Comparison of ENCODE assay signal across 1 cellular context in the genomic region with DNA sequence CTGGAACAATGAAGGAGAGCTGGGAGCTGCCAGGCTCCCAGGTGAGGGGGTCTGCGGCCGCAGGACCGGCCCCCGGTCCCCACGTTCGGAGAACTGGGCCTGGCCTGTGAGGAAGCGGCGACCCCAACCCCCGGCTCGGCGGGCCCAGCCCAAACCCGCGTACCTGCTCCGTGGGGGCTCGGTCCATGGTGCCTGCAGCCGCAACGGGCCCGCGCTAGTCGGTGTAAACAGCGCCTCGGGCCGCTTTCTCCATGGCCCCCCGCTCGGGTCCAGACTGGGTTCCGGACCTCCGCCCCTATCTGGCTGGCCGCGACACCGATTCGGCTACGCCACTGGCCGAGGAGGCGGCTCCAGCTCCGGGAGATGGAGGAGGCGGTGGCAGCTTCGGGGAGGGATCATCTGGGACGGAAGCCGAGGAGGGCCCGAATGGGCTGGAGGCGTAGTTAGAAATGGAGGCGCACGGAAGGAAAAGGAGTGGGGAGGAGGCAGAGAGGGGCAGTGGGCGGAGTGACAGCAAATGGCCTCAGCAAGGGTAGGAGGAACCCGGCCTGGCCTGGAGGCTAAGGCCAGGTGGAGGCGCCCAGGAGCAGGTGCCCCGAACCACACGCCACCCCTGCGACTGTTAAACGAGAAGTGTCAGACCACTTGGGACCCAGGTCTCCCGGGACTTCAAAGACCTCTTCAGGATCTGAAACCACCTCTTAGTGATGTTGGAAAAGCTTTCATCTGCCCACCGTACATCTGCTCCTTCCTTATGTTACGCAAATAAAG.
TF ChIP-seq lines count a peak whose summit lies in the region.

A gene with protein sequence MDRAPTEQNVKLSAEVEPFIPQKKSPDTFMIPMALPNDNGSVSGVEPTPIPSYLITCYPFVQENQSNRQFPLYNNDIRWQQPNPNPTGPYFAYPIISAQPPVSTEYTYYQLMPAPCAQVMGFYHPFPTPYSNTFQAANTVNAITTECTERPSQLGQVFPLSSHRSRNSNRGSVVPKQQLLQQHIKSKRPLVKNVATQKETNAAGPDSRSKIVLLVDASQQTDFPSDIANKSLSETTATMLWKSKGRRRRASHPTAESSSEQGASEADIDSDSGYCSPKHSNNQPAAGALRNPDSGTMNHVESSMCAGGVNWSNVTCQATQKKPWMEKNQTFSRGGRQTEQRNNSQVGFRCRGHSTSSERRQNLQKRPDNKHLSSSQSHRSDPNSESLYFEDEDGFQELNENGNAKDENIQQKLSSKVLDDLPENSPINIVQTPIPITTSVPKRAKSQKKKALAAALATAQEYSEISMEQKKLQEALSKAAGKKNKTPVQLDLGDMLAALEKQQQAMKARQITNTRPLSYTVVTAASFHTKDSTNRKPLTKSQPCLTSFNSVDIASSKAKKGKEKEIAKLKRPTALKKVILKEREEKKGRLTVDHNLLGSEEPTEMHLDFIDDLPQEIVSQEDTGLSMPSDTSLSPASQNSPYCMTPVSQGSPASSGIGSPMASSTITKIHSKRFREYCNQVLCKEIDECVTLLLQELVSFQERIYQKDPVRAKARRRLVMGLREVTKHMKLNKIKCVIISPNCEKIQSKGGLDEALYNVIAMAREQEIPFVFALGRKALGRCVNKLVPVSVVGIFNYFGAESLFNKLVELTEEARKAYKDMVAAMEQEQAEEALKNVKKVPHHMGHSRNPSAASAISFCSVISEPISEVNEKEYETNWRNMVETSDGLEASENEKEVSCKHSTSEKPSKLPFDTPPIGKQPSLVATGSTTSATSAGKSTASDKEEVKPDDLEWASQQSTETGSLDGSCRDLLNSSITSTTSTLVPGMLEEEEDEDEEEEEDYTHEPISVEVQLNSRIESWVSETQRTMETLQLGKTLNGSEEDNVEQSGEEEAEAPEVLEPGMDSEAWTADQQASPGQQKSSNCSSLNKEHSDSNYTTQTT (minus strand): TSS at position 334 of the 771 bp plus-strand sequence. CDS start 147 bp downstream, at position 187.

TF ChIP-seq in HepG2, 621 proteins besides CTCF, POLR2A, EP300 and RAD21 (continued from another document and continues in another):
- peak; percentile 85 for TF ChIP-seq ZNF709 (CRISPR knock-in tag; IDR thresholded peaks at IDR 0.05)
- no peak for TF ChIP-seq ZNF383 (CRISPR knock-in tag; IDR thresholded peaks at IDR 0.05; ENCODE audit: borderline replicate concordance)
- no peak for TF ChIP-seq SRSF4 (IDR thresholded peaks at IDR 0.05; ENCODE audit: low read depth, low read length, poor library complexity, severe bottlenecking)
- TF ChIP-seq MYPOP (CRISPR knock-in tag; IDR thresholded peaks at IDR 0.05), result no peak
- TF ChIP-seq CENPT (CRISPR knock-in tag; IDR thresholded peaks at IDR 0.05; ENCODE audit: low read depth), result no peak
- TF ChIP-seq LCORL (IDR thresholded peaks at IDR 0.05), result peak; percentile 52; the same call in 1 of the 2 replicates
- TF ChIP-seq LCORL (CRISPR knock-in tag; IDR thresholded peaks at IDR 0.05), result peak; percentile 94
- TF ChIP-seq ZNF276 (CRISPR knock-in tag; IDR thresholded peaks at IDR 0.05; ENCODE audit: low read depth), result 0 out of 2 replicates have a peak, but pooled peaks have one; percentile 41
- TF ChIP-seq HES4 (CRISPR knock-in tag; IDR thresholded peaks at IDR 0.05; ENCODE audit: borderline replicate concordance), result peak; percentile 90; the same call in 1 of the 2 replicates
- TF ChIP-seq MAZ (IDR thresholded peaks at IDR 0.05; ENCODE audit: borderline replicate concordance, low read depth, low read length), result peak; percentile 99
- TF ChIP-seq MAZ (CRISPR knock-in tag; IDR thresholded peaks at IDR 0.05; ENCODE audit: low read depth), result peak; percentile 98
- TF ChIP-seq SUZ12 (IDR thresholded peaks at IDR 0.05; ENCODE audit: low read depth, low read length), result no peak
- TF ChIP-seq ZBTB1 (CRISPR knock-in tag; IDR thresholded peaks at IDR 0.05; ENCODE audit: borderline replicate concordance), result no peak
- no peak for TF ChIP-seq RBAK (CRISPR knock-in tag; IDR thresholded peaks at IDR 0.05)
- TF ChIP-seq ZNF430 (CRISPR knock-in tag; IDR thresholded peaks at IDR 0.05), result peak; percentile 96
- peak; percentile 92 for TF ChIP-seq ZNF543 (CRISPR knock-in tag; IDR thresholded peaks at IDR 0.05)
- TF ChIP-seq MIXL1 (CRISPR knock-in tag; IDR thresholded peaks at IDR 0.05), result peak; percentile 87
- TF ChIP-seq, protein P1, sequence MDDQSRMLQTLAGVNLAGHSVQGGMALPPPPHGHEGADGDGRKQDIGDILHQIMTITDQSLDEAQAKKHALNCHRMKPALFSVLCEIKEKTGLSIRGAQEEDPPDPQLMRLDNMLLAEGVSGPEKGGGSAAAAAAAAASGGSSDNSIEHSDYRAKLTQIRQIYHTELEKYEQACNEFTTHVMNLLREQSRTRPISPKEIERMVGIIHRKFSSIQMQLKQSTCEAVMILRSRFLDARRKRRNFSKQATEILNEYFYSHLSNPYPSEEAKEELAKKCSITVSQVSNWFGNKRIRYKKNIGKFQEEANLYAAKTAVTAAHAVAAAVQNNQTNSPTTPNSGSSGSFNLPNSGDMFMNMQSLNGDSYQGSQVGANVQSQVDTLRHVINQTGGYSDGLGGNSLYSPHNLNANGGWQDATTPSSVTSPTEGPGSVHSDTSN (CRISPR knock-in tag; IDR thresholded peaks at IDR 0.05; ENCODE audit: borderline replicate concordance), result no peak
- no peak for TF ChIP-seq ZNF142 (CRISPR knock-in tag; IDR thresholded peaks at IDR 0.05)
- no peak for TF ChIP-seq ZNF24 (IDR thresholded peaks at IDR 0.05)
- TF ChIP-seq, protein P2, sequence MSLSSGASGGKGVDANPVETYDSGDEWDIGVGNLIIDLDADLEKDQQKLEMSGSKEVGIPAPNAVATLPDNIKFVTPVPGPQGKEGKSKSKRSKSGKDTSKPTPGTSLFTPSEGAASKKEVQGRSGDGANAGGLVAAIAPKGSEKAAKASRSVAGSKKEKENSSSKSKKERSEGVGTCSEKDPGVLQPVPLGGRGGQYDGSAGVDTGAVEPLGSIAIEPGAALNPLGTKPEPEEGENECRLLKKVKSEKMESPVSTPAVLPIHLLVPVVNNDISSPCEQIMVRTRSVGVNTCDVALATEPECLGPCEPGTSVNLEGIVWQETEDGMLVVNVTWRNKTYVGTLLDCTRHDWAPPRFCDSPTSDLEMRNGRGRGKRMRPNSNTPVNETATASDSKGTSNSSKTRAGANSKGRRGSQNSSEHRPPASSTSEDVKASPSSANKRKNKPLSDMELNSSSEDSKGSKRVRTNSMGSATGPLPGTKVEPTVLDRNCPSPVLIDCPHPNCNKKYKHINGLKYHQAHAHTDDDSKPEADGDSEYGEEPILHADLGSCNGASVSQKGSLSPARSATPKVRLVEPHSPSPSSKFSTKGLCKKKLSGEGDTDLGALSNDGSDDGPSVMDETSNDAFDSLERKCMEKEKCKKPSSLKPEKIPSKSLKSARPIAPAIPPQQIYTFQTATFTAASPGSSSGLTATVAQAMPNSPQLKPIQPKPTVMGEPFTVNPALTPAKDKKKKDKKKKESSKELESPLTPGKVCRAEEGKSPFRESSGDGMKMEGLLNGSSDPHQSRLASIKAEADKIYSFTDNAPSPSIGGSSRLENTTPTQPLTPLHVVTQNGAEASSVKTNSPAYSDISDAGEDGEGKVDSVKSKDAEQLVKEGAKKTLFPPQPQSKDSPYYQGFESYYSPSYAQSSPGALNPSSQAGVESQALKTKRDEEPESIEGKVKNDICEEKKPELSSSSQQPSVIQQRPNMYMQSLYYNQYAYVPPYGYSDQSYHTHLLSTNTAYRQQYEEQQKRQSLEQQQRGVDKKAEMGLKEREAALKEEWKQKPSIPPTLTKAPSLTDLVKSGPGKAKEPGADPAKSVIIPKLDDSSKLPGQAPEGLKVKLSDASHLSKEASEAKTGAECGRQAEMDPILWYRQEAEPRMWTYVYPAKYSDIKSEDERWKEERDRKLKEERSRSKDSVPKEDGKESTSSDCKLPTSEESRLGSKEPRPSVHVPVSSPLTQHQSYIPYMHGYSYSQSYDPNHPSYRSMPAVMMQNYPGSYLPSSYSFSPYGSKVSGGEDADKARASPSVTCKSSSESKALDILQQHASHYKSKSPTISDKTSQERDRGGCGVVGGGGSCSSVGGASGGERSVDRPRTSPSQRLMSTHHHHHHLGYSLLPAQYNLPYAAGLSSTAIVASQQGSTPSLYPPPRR (CRISPR knock-in tag; IDR thresholded peaks at IDR 0.05; ENCODE audit: borderline replicate concordance), result peak; percentile 54
- peak; percentile 71 for TF ChIP-seq TEAD3 (CRISPR knock-in tag; optimal IDR thresholded peaks at IDR 0.05; ENCODE audit: borderline replicate concordance)
- TF ChIP-seq IRX3 (CRISPR knock-in tag; IDR thresholded peaks at IDR 0.05; ENCODE audit: borderline replicate concordance, low read depth), result peak; percentile 52; the same call in 1 of the 2 replicates
- TF ChIP-seq POLR2AphosphoS2 (IDR thresholded peaks at IDR 0.05; ENCODE audit: low read depth, low read length), result no peak
- TF ChIP-seq FOXK2 (IDR thresholded peaks at IDR 0.05), result 0 out of 2 replicates have a peak, but pooled peaks have one; percentile 41
- TF ChIP-seq ZSCAN21 (CRISPR knock-in tag; IDR thresholded peaks at IDR 0.05; ENCODE audit: borderline replicate concordance), result no peak
- TF ChIP-seq ARNT (IDR thresholded peaks at IDR 0.05), result no peak
- TF ChIP-seq SP5 (CRISPR knock-in tag; IDR thresholded peaks at IDR 0.05; ENCODE audit: borderline replicate concordance, low read depth), result peak; percentile 93
- TF ChIP-seq ZNF530 (CRISPR knock-in tag; IDR thresholded peaks at IDR 0.05; ENCODE audit: low read depth), result no peak
- peak; percentile 92 for TF ChIP-seq ZNF574 (CRISPR knock-in tag; IDR thresholded peaks at IDR 0.05)
- peak; percentile 48; the same call in 1 of the 2 replicates for TF ChIP-seq CREM (IDR thresholded peaks at IDR 0.05)
- TF ChIP-seq CREM (CRISPR knock-in tag; IDR thresholded peaks at IDR 0.05), result no peak
